ENCODE assay signal across 8 cellular contexts in the genomic region with DNA sequence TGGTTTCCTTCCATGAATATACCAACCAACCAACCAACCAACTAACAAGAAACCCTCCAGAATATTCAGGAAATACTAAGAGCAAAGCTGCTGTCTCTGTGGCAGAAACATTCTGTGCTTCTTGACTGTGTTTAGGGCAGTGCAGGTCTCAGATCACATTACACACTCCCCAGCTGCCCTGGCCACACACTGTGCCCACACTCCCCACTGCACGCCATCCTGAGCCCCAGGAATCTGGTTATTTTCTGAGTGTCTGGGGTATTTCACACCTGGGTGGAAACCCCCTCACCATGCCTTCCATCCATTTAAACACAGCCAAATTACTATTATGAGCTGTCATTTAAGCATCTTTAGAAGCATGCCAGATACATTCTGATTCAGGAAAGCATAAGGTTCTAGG.
DNase-seq lines count a peak whose midpoint lies in the region; ATAC-seq, FAIRE-seq and TF ChIP-seq lines count a peak whose summit lies in the region.

No MANE protein-coding gene starts in this region.

- H3K4me2 ChIP-seq in parathyroid adenoma (ENCODE audit: low read length): peak overlapping the region; percentile 70

- H3K27me3 ChIP-seq in parathyroid adenoma (ENCODE audit: control insufficient read depth, insufficient read depth, low read length): no peaks in the 10 kb centered on the region
- H3K27me3 ChIP-seq in esophagus squamous epithelium: no peaks in the 10 kb centered on the region

- peak overlapping the region; percentile 21 for H3K4me3 ChIP-seq in parathyroid adenoma (ENCODE audit: low read depth, low read length)
- no peak overlapping the region for H3K4me3 ChIP-seq in esophagus squamous epithelium

- 60 to 82% methylated on average over 1 of the region's 1 CpG for WGBS in esophagus squamous epithelium, 2 donors

- DNase-seq in Daoy (ENCODE audit: low read depth): peak; percentile 80
- peak; percentile 35 for DNase-seq in activated naive CD8-positive, alpha-beta T cell treated with anti-CD3 and anti-CD28 coated beads, Interleukin-2, amount 50 U/mL, for 24 hours
- no peak for DNase-seq in GM12892 (ENCODE audit: insufficient read length)
- DNase-seq in CD14-positive monocyte (ENCODE audit: low spot score): no peak
- no peak for DNase-seq in esophagus squamous epithelium (lab: John Stamatoyannopoulos, UW)
- no peak for DNase-seq in NCI-H446 treated with DMSO at 0.1 percent for 48 hours (lab: John Stamatoyannopoulos, UW)

- no peaks in the 10 kb centered on the region for H3K36me3 Mint-ChIP-seq in activated naive CD8-positive, alpha-beta T cell treated with anti-CD3 and anti-CD28 coated beads, Interleukin-2, amount 50 U/mL, for 24 hours (ENCODE audit: low read depth)
- H3K36me3 Mint-ChIP-seq in CD14-positive monocyte: no peaks in the 10 kb centered on the region

- H3K4me1 Mint-ChIP-seq in activated naive CD8-positive, alpha-beta T cell treated with anti-CD3 and anti-CD28 coated beads, Interleukin-2, amount 50 U/mL, for 24 hours: peaks cover 34% of the 10 kb centered on the region
- H3K4me1 Mint-ChIP-seq in CD14-positive monocyte: peaks cover 18% of the 10 kb centered on the region

- peaks cover 4% of the 10 kb centered on the region for H3K9me3 Mint-ChIP-seq in activated naive CD8-positive, alpha-beta T cell treated with anti-CD3 and anti-CD28 coated beads, Interleukin-2, amount 50 U/mL, for 24 hours
- H3K9me3 Mint-ChIP-seq in CD14-positive monocyte: peaks cover 0 to 6% (median 0%) of the 10 kb centered on the region in 7 donors

- no peak overlapping the region for H2AFZ ChIP-seq in parathyroid adenoma

- H3K36me3 ChIP-seq in parathyroid adenoma (ENCODE audit: control insufficient read depth, insufficient read depth, low read length): no peaks in the 10 kb centered on the region
- H3K36me3 ChIP-seq in esophagus squamous epithelium: no peaks in the 10 kb centered on the region

- peaks cover 10% of the 10 kb centered on the region for H3K4me1 ChIP-seq in parathyroid adenoma
- peaks cover 0 to 24% (median 3%) of the 10 kb centered on the region in 3 donors for H3K4me1 ChIP-seq in esophagus squamous epithelium

- TF ChIP-seq CTCF in parathyroid adenoma (IDR thresholded peaks at IDR 0.05): no peak
- no peak for TF ChIP-seq CTCF in CD14-positive monocyte (IDR thresholded peaks at IDR 0.05)
- TF ChIP-seq CTCF in esophagus squamous epithelium (IDR thresholded peaks at IDR 0.05): no peak

- intact Hi-C loops in CD14-positive monocyte (cut with micrococcal nuclease) (no loop called here), esophagus squamous epithelium (cut with DNase I) (no loop called here)

- H3K27me3 Mint-ChIP-seq in activated naive CD8-positive, alpha-beta T cell treated with anti-CD3 and anti-CD28 coated beads, Interleukin-2, amount 50 U/mL, for 24 hours: peaks cover 18% of the 10 kb centered on the region
- peaks cover 2 to 10% (median 9%) of the 10 kb centered on the region in 3 donors for H3K27me3 Mint-ChIP-seq in CD14-positive monocyte (ENCODE audit: low read depth in 3 of 3)

- TF ChIP-seq POLR2A in GM12892 (IDR thresholded peaks at IDR 0.05; ENCODE audit: low read depth, low read length) (no peak), esophagus squamous epithelium (IDR thresholded peaks at IDR 0.05) (no peak)

- H3K9me3 ChIP-seq in parathyroid adenoma (ENCODE audit: control insufficient read depth, low read length) (no peaks in the 10 kb centered on the region), esophagus squamous epithelium (no peaks in the 10 kb centered on the region)

- peak overlapping the region; percentile 90 for H3K27ac Mint-ChIP-seq in activated naive CD8-positive, alpha-beta T cell treated with anti-CD3 and anti-CD28 coated beads, Interleukin-2, amount 50 U/mL, for 24 hours
- no peak overlapping the region for H3K27ac Mint-ChIP-seq in CD14-positive monocyte

- no peaks in the 10 kb centered on the region for H3K79me2 ChIP-seq in parathyroid adenoma

- no peak for FAIRE-seq in GM12892 (lab: Jason Lieb, UNC)

- peak overlapping the region; percentile 81 for H3K4me3 Mint-ChIP-seq in activated naive CD8-positive, alpha-beta T cell treated with anti-CD3 and anti-CD28 coated beads, Interleukin-2, amount 50 U/mL, for 24 hours
- H3K4me3 Mint-ChIP-seq in CD14-positive monocyte: no peak overlapping the region

- ATAC-seq in HG03571 (IDR thresholded peaks at IDR 0.05; ENCODE audit: unreplicated experiment): peak; percentile 43
- peak; percentile 91 for ATAC-seq in activated naive CD8-positive, alpha-beta T cell treated with anti-CD3 and anti-CD28 coated beads, Interleukin-2, amount 50 U/mL, for 24 hours

- H3K9ac ChIP-seq in parathyroid adenoma: no peak overlapping the region

- H3K27ac ChIP-seq in parathyroid adenoma (peak overlapping the region; percentile 34), esophagus squamous epithelium (no peak overlapping the region)

Comparison
In these comparisons a context has a peak if more than half of its experiments do, and no peak if none do; other contexts are left out.
1. DNase-seq: peak in Daoy (single experiment) and activated naive CD8-positive, alpha-beta T cell treated with anti-CD3 and anti-CD28 coated beads, Interleukin-2, amount 50 U/mL, for 24 hours (single experiment); none in GM12892 (single experiment), CD14-positive monocyte (single experiment), esophagus squamous epithelium (single experiment) and NCI-H446 treated with DMSO at 0.1 percent for 48 hours (single experiment).